Comparison of ENCODE assay signal across 10 cellular contexts in genomic region chr2:11406492-11407381, GRCh38. TPM values are rescaled to one million over a fixed set of nuclear protein-coding genes. Genes with fewer than 3 reads are reported as not detected.
A peak's percentile ranks its signal among the peaks of the same experiment; 100 is the strongest.
DNase-seq lines count a peak whose midpoint lies in the region; ATAC-seq and TF ChIP-seq lines count a peak whose summit lies in the region.
"Had no signal": no experiment of that assay in that cellular context is flagged by ENCODE, and none has a peak within 500 bp of the region (broad histone marks: within the 10 kb centered on the region; RNA-seq: fewer than 3 reads in every experiment).

No MANE protein-coding gene starts in this region.

- H3K27me3 ChIP-seq in mesenchymal stem cell (ENCODE audit: control insufficient read depth in 1 of 2, insufficient read depth in 1 of 2, low read length in 2 of 2) = no peaks in the 10 kb centered on the region

- H2AFZ ChIP-seq in mesenchymal stem cell (ENCODE audit: low read depth, low read length) = no peak overlapping the region

- H2BK5ac ChIP-seq in mesenchymal stem cell (ENCODE audit: low read depth, low read length, poor library complexity, severe bottlenecking) = no peak overlapping the region

- no peaks in the 10 kb centered on the region for H3K9me3 Mint-ChIP-seq in activated naive CD8-positive, alpha-beta T cell treated with anti-CD3 and anti-CD28 coated beads, Interleukin-2, amount 10 ng/mL, durations not matched to agents 7 days and 5 days
- H3K9me3 Mint-ChIP-seq in activated naive CD8-positive, alpha-beta T cell treated with anti-CD3 and anti-CD28 coated beads for 36 hours = no peaks in the 10 kb centered on the region
- H3K9me3 Mint-ChIP-seq: activated T-helper 2 cell treated with anti-CD3 and anti-CD28 coated beads, Interferon-gamma antibody, Interleukin-2, Interleukin-4, amounts not matched to agents 10 μg/mL and 5 μg/mL and 100 μg/mL, durations not matched to agents 14 hours and 24 hours and 36 hours had no signal

- no peak overlapping the region for H4K91ac ChIP-seq in mesenchymal stem cell (ENCODE audit: low read length)

- no peak overlapping the region for H3K27ac ChIP-seq in mesenchymal stem cell (ENCODE audit: low read length, poor library complexity, severe bottlenecking)
- peak overlapping the region; percentile 74 for H3K27ac ChIP-seq in urinary bladder (ENCODE audit: low read depth)

- H3K27ac Mint-ChIP-seq in activated naive CD8-positive, alpha-beta T cell treated with anti-CD3 and anti-CD28 coated beads, Interleukin-2, amount 10 ng/mL, durations not matched to agents 7 days and 5 days = peak overlapping the region; percentile 56
- H3K27ac Mint-ChIP-seq in activated naive CD8-positive, alpha-beta T cell treated with anti-CD3 and anti-CD28 coated beads for 36 hours = no peak overlapping the region
- H3K27ac Mint-ChIP-seq: activated T-helper 2 cell treated with anti-CD3 and anti-CD28 coated beads, Interferon-gamma antibody, Interleukin-2, Interleukin-4, amounts not matched to agents 10 μg/mL and 5 μg/mL and 100 μg/mL, durations not matched to agents 14 hours and 24 hours and 36 hours; B cell had no signal

- DNase-seq in activated naive CD8-positive, alpha-beta T cell treated with anti-CD3 and anti-CD28 coated beads, Interleukin-2, amount 10 ng/mL, durations not matched to agents 7 days and 5 days = no peak
- no peak for DNase-seq in activated naive CD8-positive, alpha-beta T cell treated with anti-CD3 and anti-CD28 coated beads for 36 hours
- DNase-seq in choroid plexus epithelial cell (ENCODE audit: low read depth) (peak; percentile 84), mesenchymal stem cell (no peak), NCI-H1694 (lab: John Stamatoyannopoulos, UW) (no peak), RPMI8226 (no peak)

- H3K36me3 ChIP-seq in mesenchymal stem cell (ENCODE audit: control insufficient read depth in 1 of 2, insufficient read depth in 2 of 2, low read depth in 1 of 2, low read length in 2 of 2) (no peaks in the 10 kb centered on the region), urinary bladder (ENCODE audit: insufficient read depth) (no peaks in the 10 kb centered on the region)

- H3K4me3 Mint-ChIP-seq in activated naive CD8-positive, alpha-beta T cell treated with anti-CD3 and anti-CD28 coated beads, Interleukin-2, amount 10 ng/mL, durations not matched to agents 7 days and 5 days = no peak overlapping the region
- H3K4me3 Mint-ChIP-seq in activated naive CD8-positive, alpha-beta T cell treated with anti-CD3 and anti-CD28 coated beads for 36 hours = no peak overlapping the region
- H3K4me3 Mint-ChIP-seq: B cell had no signal

- H3K9ac ChIP-seq in mesenchymal stem cell (ENCODE audit: low read length) = peak overlapping the region; percentile 52

- POLR2A ChIA-PET in activated naive CD8-positive, alpha-beta T cell treated with anti-CD3 and anti-CD28 coated beads, Interleukin-2, amount 10 ng/mL, durations not matched to agents 7 days and 5 days (lab: Charles Lee) = no interaction called here

- H3K4ac ChIP-seq in mesenchymal stem cell (ENCODE audit: low read depth in 1 of 2, low read length in 2 of 2) = no peak overlapping the region

- H3K4me2 ChIP-seq in mesenchymal stem cell (ENCODE audit: low read length, poor library complexity, severe bottlenecking) = peak overlapping the region; percentile 4

- no peak overlapping the region for H3K14ac ChIP-seq in mesenchymal stem cell (ENCODE audit: low read length in 2 of 2)

- H3K4me1 Mint-ChIP-seq in activated naive CD8-positive, alpha-beta T cell treated with anti-CD3 and anti-CD28 coated beads, Interleukin-2, amount 10 ng/mL, durations not matched to agents 7 days and 5 days = no peaks in the 10 kb centered on the region
- no peaks in the 10 kb centered on the region for H3K4me1 Mint-ChIP-seq in activated naive CD8-positive, alpha-beta T cell treated with anti-CD3 and anti-CD28 coated beads for 36 hours
- H3K4me1 Mint-ChIP-seq: B cell had no signal

- H3K23ac ChIP-seq in mesenchymal stem cell (ENCODE audit: low read length in 2 of 2) = no peak overlapping the region

- H4K8ac ChIP-seq in mesenchymal stem cell (ENCODE audit: low read length) = no peak overlapping the region

- H3K36me3 Mint-ChIP-seq in activated naive CD8-positive, alpha-beta T cell treated with anti-CD3 and anti-CD28 coated beads, Interleukin-2, amount 10 ng/mL, durations not matched to agents 7 days and 5 days = no peaks in the 10 kb centered on the region
- no peaks in the 10 kb centered on the region for H3K36me3 Mint-ChIP-seq in activated naive CD8-positive, alpha-beta T cell treated with anti-CD3 and anti-CD28 coated beads for 36 hours

- H2AK5ac ChIP-seq in mesenchymal stem cell (ENCODE audit: low read length, severe bottlenecking) = no peak overlapping the region

- no peak overlapping the region for H2BK12ac ChIP-seq in mesenchymal stem cell (ENCODE audit: low read length in 2 of 2)

- 90% methylated on average over 12 of the region's 14 CpGs for WGBS in mesenchymal stem cell
- 34% methylated on average over 14 of the region's 14 CpGs for WGBS in urinary bladder

- no peak for TF ChIP-seq CTCF in choroid plexus epithelial cell (conservative IDR thresholded peaks at IDR 0.05; ENCODE audit: low read depth, low read length)

- H3K4me3 ChIP-seq in choroid plexus epithelial cell (ENCODE audit: low read depth, low read length) (no peak overlapping the region), mesenchymal stem cell (ENCODE audit: insufficient read depth in 1 of 2, low read depth in 1 of 2, low read length in 2 of 2) (peak overlapping the region in 1 of 2 experiments; percentile 8), urinary bladder (ENCODE audit: low read depth, low read length) (no peak overlapping the region)

- H3K9me3 ChIP-seq in mesenchymal stem cell (ENCODE audit: control insufficient read depth, low read length) = no peaks in the 10 kb centered on the region

- no peak overlapping the region for H2BK120ac ChIP-seq in mesenchymal stem cell (ENCODE audit: low read depth, low read length)

- no peak overlapping the region for H2BK15ac ChIP-seq in mesenchymal stem cell (ENCODE audit: low read depth, poor library complexity, severe bottlenecking)

- ATAC-seq in activated naive CD8-positive, alpha-beta T cell treated with anti-CD3 and anti-CD28 coated beads, Interleukin-2, amount 10 ng/mL, durations not matched to agents 7 days and 5 days (ENCODE audit: low read depth) = no peak
- no peak for ATAC-seq in HG02852 (IDR thresholded peaks at IDR 0.05; ENCODE audit: unreplicated experiment)

- H3K4me1 ChIP-seq in mesenchymal stem cell (ENCODE audit: control insufficient read depth, insufficient read depth, low read depth, low read length) (peaks cover 6% of the 10 kb centered on the region), urinary bladder (ENCODE audit: insufficient read depth) (peaks cover 1% of the 10 kb centered on the region)

- no peaks in the 10 kb centered on the region for H3K79me1 ChIP-seq in mesenchymal stem cell (replicated peaks; ENCODE audit: low read length, poor library complexity, severe bottlenecking)

- peaks cover 15% of the 10 kb centered on the region for H3K27me3 Mint-ChIP-seq in activated naive CD8-positive, alpha-beta T cell treated with anti-CD3 and anti-CD28 coated beads, Interleukin-2, amount 10 ng/mL, durations not matched to agents 7 days and 5 days
- no peaks in the 10 kb centered on the region for H3K27me3 Mint-ChIP-seq in activated naive CD8-positive, alpha-beta T cell treated with anti-CD3 and anti-CD28 coated beads for 36 hours

- no peak overlapping the region for H3K18ac ChIP-seq in mesenchymal stem cell (ENCODE audit: low read depth in 1 of 2, low read length in 2 of 2)

RNA-seq across cellular contexts. Expression of gene E2F6, which starts 59.2 kb away (rescaled TPM):
- total RNA-seq in activated naive CD8-positive, alpha-beta T cell treated with anti-CD3 and anti-CD28 coated beads, Interleukin-2, amount 10 ng/mL, durations not matched to agents 7 days and 5 days = 1 to 10 TPM; 8.5 to 9.8 TPM
- total RNA-seq in activated naive CD8-positive, alpha-beta T cell treated with anti-CD3 and anti-CD28 coated beads for 36 hours = 10 to 100 TPM; 14.1 to 14.4 TPM
- polyA plus RNA-seq in mesenchymal stem cell (2013, experiment 1 of 2) = 11.7 TPM
- 12.0 TPM for polyA plus RNA-seq in mesenchymal stem cell (2013, experiment 2 of 2)
- 16.0 TPM for total RNA-seq in urinary bladder
- polyA plus RNA-seq in urinary bladder = 12.1 TPM
